Comparison of ENCODE assay signal across 26 cellular contexts in genomic region chr2:200985806-200986205, GRCh38. TPM values are rescaled to one million over a fixed set of nuclear protein-coding genes. Genes with fewer than 3 reads are reported as not detected.
DNase-seq lines count a peak whose midpoint lies in the region; ATAC-seq and TF ChIP-seq lines count a peak whose summit lies in the region.
"Had no signal": no experiment of that assay in that cellular context is flagged by ENCODE, and none has a peak within 500 bp of the region (broad histone marks: within the 10 kb centered on the region; RNA-seq: fewer than 3 reads in every experiment).

No MANE protein-coding gene starts in this region.

- H3K4me3 ChIP-seq in AG10803 (ENCODE audit: low read length) (no peak overlapping the region), HUES48 (ENCODE audit: low read depth, low read length) (no peak overlapping the region), choroid plexus epithelial cell (ENCODE audit: low read depth, low read length) (no peak overlapping the region), spleen (no peak overlapping the region)
- H3K4me3 ChIP-seq: A549, cardiac muscle cell, gastrocnemius medialis, lung, stomach had no signal

- H3K4me1 ChIP-seq in HUES48 (ENCODE audit: control insufficient read depth, insufficient read depth, low read length) (peaks cover 31% of the 10 kb centered on the region), spleen (no peaks in the 10 kb centered on the region)
- H3K4me1 ChIP-seq: A549, gastrocnemius medialis had no signal

- H3K9ac ChIP-seq in HUES48 (ENCODE audit: low read depth, low read length): no peak overlapping the region

- H3K9me3 ChIP-seq in HUES48 (ENCODE audit: control insufficient read depth, insufficient read depth, low read length) (no peaks in the 10 kb centered on the region), spleen (no peaks in the 10 kb centered on the region)
- H3K9me3 ChIP-seq: A549, gastrocnemius medialis, stomach had no signal

- TF ChIP-seq POLR2A in spleen (IDR thresholded peaks at IDR 0.05): no peak

- peaks cover 12% of the 10 kb centered on the region; the same call in 1 of the 2 replicates for H3K36me3 ChIP-seq in HUES48 (ENCODE audit: control insufficient read depth, insufficient read depth, low read length)
- peaks cover 0 to 100% (median 56%) of the 10 kb centered on the region in 6 donors for H3K36me3 ChIP-seq in spleen

- WGBS in spleen, 5 donors: 83 to 96% (median 87%) methylated on average over 2 of the region's 2 CpGs

- intact Hi-C loops in spleen (cut with DNase I; ENCODE audit: low total_unique reads): no loop called here

- no peaks in the 10 kb centered on the region for H3K27me3 ChIP-seq in HUES48 (ENCODE audit: control insufficient read depth, insufficient read depth, low read length)
- no peaks in the 10 kb centered on the region for H3K27me3 ChIP-seq in spleen (replicated peaks in 1 of 7)
- H3K27me3 ChIP-seq: cardiac muscle cell, gastrocnemius medialis, stomach had no signal

- ATAC-seq in HG02571 (IDR thresholded peaks at IDR 0.05; ENCODE audit: unreplicated experiment) (no peak), HG02623 (IDR thresholded peaks at IDR 0.05; ENCODE audit: unreplicated experiment) (no peak)
- ATAC-seq: A549, gastrocnemius medialis had no signal

- DNase-seq in AG10803 (ENCODE audit: low read depth) (peak; percentile 66), choroid plexus epithelial cell (ENCODE audit: low read depth) (peak; percentile 48), myocyte (ENCODE audit: low read depth) (peak; percentile 1), spleen (no peak), mesenteric fat pad (ENCODE audit: low spot score) (no peak)
- DNase-seq: activated CD4-positive, alpha-beta memory T cell treated with anti-CD3 and anti-CD28 coated beads, Interleukin-2, amount 10 ng/mL, durations not matched to agents 7 days and 5 days; activated gamma-delta T cell treated with Interleukin-2 at 50 U/mL for 16 hours; Calu3; dermis blood vessel endothelial cell; gastrocnemius medialis; islet precursor cell; KBM-7; NCI-H1694 treated with DMSO at 0.1 percent for 48 hours; NCI-H2171 treated with DMSO at 0.1 percent for 48 hours; NCI-H748 treated with DMSO at 0.1 percent for 48 hours; occipital lobe; stomach; SW 1271; trophoblast cell had no signal

- no peak for TF ChIP-seq CTCF in AG10803 (conservative IDR thresholded peaks at IDR 0.05; ENCODE audit: low read length)
- TF ChIP-seq CTCF in choroid plexus epithelial cell (conservative IDR thresholded peaks at IDR 0.05; ENCODE audit: low read depth, low read length): no peak
- no peak for TF ChIP-seq CTCF in spleen (IDR thresholded peaks at IDR 0.05 in 8 of 11, conservative IDR thresholded peaks at IDR 0.05 in 3 of 11)

- H3K27ac ChIP-seq in HUES48 (ENCODE audit: low read depth, low read length) (peak overlapping the region; percentile 2), spleen (no peak overlapping the region)
- H3K27ac ChIP-seq: A549, C4-2B, cardiac muscle cell, gastrocnemius medialis, stomach had no signal

RNA-seq across cellular contexts. Expression of gene ORC2, which starts 22.3 kb away (rescaled TPM):
- 12.6 and 13.6 TPM in 2 replicates for total RNA-seq in myocyte
- polyA plus RNA-seq in myocyte (2012): 5.9 TPM
- total RNA-seq in spleen: 10 to 100 TPM; 20.5 to 39.1 (median 35.7) TPM
- 10 to 100 TPM in 1 of 3 donors, 1 to 10 TPM in 2; 6.9 to 14.5 (median 8.0) TPM for polyA plus RNA-seq in spleen
- total RNA-seq in mesenteric fat pad: 25.2 TPM

Comparison
In these comparisons a context has a peak if more than half of its experiments do, and no peak if none do; other contexts are left out.
1. DNase-seq: peak in AG10803 (single experiment), choroid plexus epithelial cell (single experiment) and myocyte (single experiment); none in spleen (single experiment) and mesenteric fat pad (single experiment).